In genomic region chr2:11303290-11304013, GRCh38 we compare ENCODE assay signal across 23 cellular contexts.
"Had no signal": no experiment of that assay in that cellular context is flagged by ENCODE, and none has a peak within 500 bp of the region (broad histone marks: within the 10 kb centered on the region; RNA-seq: fewer than 3 reads in every experiment).

No MANE protein-coding gene starts in this region.

- H3K9me3 Mint-ChIP-seq: memory B cell; natural killer cell; stimulated activated naive CD8-positive, alpha-beta T cell treated with anti-CD3 and anti-CD28 coated beads, Interleukin-15, amount 100 ng/mL, for 72 hours had no signal

- H3K4me1 Mint-ChIP-seq: stimulated activated naive CD8-positive, alpha-beta T cell treated with anti-CD3 and anti-CD28 coated beads, Interleukin-15, amount 100 ng/mL, for 72 hours had no signal

- H3K4me3 Mint-ChIP-seq: memory B cell; natural killer cell; stimulated activated naive CD8-positive, alpha-beta T cell treated with anti-CD3 and anti-CD28 coated beads, Interleukin-15, amount 100 ng/mL, for 72 hours had no signal

- H3K4me3 ChIP-seq: dorsolateral prefrontal cortex, lung, pancreas, right atrium auricular region, sigmoid colon, suprapubic skin, transverse colon, vagina had no signal

- ATAC-seq: left lobe of liver; natural killer cell; pancreas; stimulated activated naive CD8-positive, alpha-beta T cell treated with anti-CD3 and anti-CD28 coated beads, Interleukin-15, amount 100 ng/mL, for 72 hours had no signal

- DNase-seq: dorsolateral prefrontal cortex; effector CD4-positive, alpha-beta T cell; natural killer cell; occipital lobe; pancreas; sigmoid colon; small intestine; stimulated activated CD4-positive, alpha-beta T cell treated with anti-CD3 and anti-CD28 coated beads, Interleukin-12 subunit alpha, Interleukin-12 subunit beta, amount 100 ng/mL, for 4 hours; stimulated activated CD4-positive, alpha-beta T cell treated with anti-CD3 and anti-CD28 coated beads, Interleukin-1b, Interleukin-23, amount 100 ng/mL, for 48 hours; stimulated activated CD4-positive, alpha-beta T cell treated with anti-CD3 and anti-CD28 coated beads, Interleukin-4, amount 100 ng/mL, for 1 hour; stimulated activated CD8-positive, alpha-beta memory T cell treated with anti-CD3 and anti-CD28 coated beads, Interleukin-4, amount 100 ng/mL, for 48 hours; stimulated activated naive CD4-positive, alpha-beta T cell; stimulated activated naive CD8-positive, alpha-beta T cell treated with anti-CD3 and anti-CD28 coated beads, Interleukin-15, amount 100 ng/mL, for 72 hours; transverse colon had no signal

- H3K27ac Mint-ChIP-seq: memory B cell; natural killer cell; stimulated activated naive CD8-positive, alpha-beta T cell treated with anti-CD3 and anti-CD28 coated beads, Interleukin-15, amount 100 ng/mL, for 72 hours had no signal

- FAIRE-seq: colon, frontal cortex, keratinocyte, pancreas, small intestine had no signal

- H3K36me3 Mint-ChIP-seq: memory B cell, natural killer cell had no signal

- H3K27ac ChIP-seq: pancreas, right atrium auricular region, sigmoid colon, suprapubic skin, transverse colon, vagina had no signal

- H3K9me3 ChIP-seq: pancreas, right atrium auricular region, sigmoid colon, suprapubic skin, transverse colon, vagina had no signal

- H3K27me3 ChIP-seq: dorsolateral prefrontal cortex, pancreas, right atrium auricular region, sigmoid colon, suprapubic skin, transverse colon, vagina had no signal

- H3K36me3 ChIP-seq: pancreas, right atrium auricular region, sigmoid colon, suprapubic skin, transverse colon, vagina had no signal

- H3K27me3 Mint-ChIP-seq: memory B cell; stimulated activated naive CD8-positive, alpha-beta T cell treated with anti-CD3 and anti-CD28 coated beads, Interleukin-15, amount 100 ng/mL, for 72 hours had no signal
